Comparison of ENCODE assay signal across 30 cellular contexts in genomic region chr10:97015199-97015693, GRCh38.
"Had no signal": no experiment of that assay in that cellular context is flagged by ENCODE, and none has a peak within 500 bp of the region (broad histone marks: within the 10 kb centered on the region; RNA-seq: fewer than 3 reads in every experiment).

No MANE protein-coding gene starts in this region.

- H3K27ac Mint-ChIP-seq: activated naive CD4-positive, alpha-beta T cell treated with anti-CD3 and anti-CD28 coated beads, Interleukin-2, amount 50 U/mL, for 24 hours; activated T-helper 17 cell treated with anti-CD3 and anti-CD28 coated beads, Interleukin-2, amount 50 U/mL, for 72 hours; T-cell had no signal

- H3K27ac ChIP-seq: brain microvascular endothelial cell, cardiac muscle cell, KMS-11, SK-N-MC, WERI-Rb-1 had no signal

- H3K36me3 Mint-ChIP-seq: activated naive CD4-positive, alpha-beta T cell treated with anti-CD3 and anti-CD28 coated beads, Interleukin-2, amount 50 U/mL, for 24 hours; T-cell had no signal

- H3K4me2 ChIP-seq: KMS-11 had no signal

- H3K4me3 ChIP-seq: cardiac muscle cell, SK-N-MC had no signal

- ATAC-seq: activated T-helper 17 cell treated with anti-CD3 and anti-CD28 coated beads, Interleukin-2, amount 50 U/mL, for 72 hours; Panc1; Right ventricle myocardium inferior; T-cell had no signal

- H3K9ac ChIP-seq: KMS-11 had no signal

- H3K9me3 Mint-ChIP-seq: activated naive CD4-positive, alpha-beta T cell treated with anti-CD3 and anti-CD28 coated beads, Interleukin-2, amount 50 U/mL, for 24 hours; activated T-helper 17 cell treated with anti-CD3 and anti-CD28 coated beads, Interleukin-2, amount 50 U/mL, for 72 hours; T-cell had no signal

- H3K27me3 Mint-ChIP-seq: activated naive CD4-positive, alpha-beta T cell treated with anti-CD3 and anti-CD28 coated beads, Interleukin-2, amount 50 U/mL, for 24 hours; activated T-helper 17 cell treated with anti-CD3 and anti-CD28 coated beads, Interleukin-2, amount 50 U/mL, for 72 hours; T-cell had no signal

- H3K36me3 ChIP-seq: brain microvascular endothelial cell, cardiac muscle cell, WERI-Rb-1 had no signal

- H3K4me3 Mint-ChIP-seq: activated naive CD4-positive, alpha-beta T cell treated with anti-CD3 and anti-CD28 coated beads, Interleukin-2, amount 50 U/mL, for 24 hours; activated T-helper 17 cell treated with anti-CD3 and anti-CD28 coated beads, Interleukin-2, amount 50 U/mL, for 72 hours; T-cell had no signal

- DNase-seq: activated CD4-positive, alpha-beta T cell treated with anti-CD3 and anti-CD28 coated beads for 4 hours; activated CD4-positive, alpha-beta T cell treated with anti-CD3 and anti-CD28 coated beads, Interleukin-2, amount 50 U/mL, for 4 hours; activated gamma-delta T cell; activated T-cell treated with anti-CD3 and anti-CD28 coated beads for 4 hours; activated T-cell treated with anti-CD3 and anti-CD28 coated beads, Interleukin-2, amount 50 U/mL, for 48 hours; amygdala; brain microvascular endothelial cell; NCI-H1092 treated with DMSO at 0.1 percent for 48 hours; NCI-H1417 treated with DMSO at 0.1 percent for 48 hours; NCI-H1694; NCI-H2029; NCI-H2107; NCI-H2171 treated with DMSO at 0.1 percent for 48 hours; NCI-H226; NCI-H526; NCI-H774; NK-92 treated with Interleukin-12 subunit alpha and Interleukin-12 subunit beta, amount 100 ng/mL, for 24 hours; OCI-M1; RPMI8226; T-cell; T-helper 2 cell; T1000; WERI-Rb-1 had no signal

- H3K27me3 ChIP-seq: brain microvascular endothelial cell, cardiac muscle cell had no signal
